Comparison of ENCODE assay signal across 23 cellular contexts in the genomic region with DNA sequence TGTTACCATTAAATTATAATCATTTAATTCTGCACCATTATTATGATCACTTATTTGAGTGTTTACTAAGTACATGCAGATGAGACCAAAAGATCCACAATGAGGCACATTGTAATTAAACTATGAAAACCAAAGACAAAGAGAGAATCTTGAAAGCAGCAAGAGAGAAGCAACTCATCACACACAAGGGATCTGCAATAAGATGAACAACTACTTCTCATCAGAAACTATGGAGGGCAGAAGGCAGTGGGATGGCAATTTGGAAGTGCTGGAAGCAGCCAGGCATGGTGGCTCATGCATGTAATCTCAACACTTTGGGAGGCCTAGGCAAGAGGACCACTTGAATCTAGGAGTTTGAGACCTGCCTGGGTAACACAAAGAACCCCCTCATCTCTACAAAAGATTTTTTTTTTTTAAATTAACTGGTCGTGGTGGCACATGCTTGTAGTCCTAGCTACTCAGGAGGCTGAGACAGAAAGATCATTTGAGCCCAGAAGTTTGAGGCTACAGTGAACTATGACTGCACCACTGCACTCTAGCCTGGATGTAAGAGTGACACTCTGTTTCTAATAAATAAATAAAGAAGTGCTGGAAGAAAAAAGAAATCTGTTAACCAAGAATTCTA. TPM values are rescaled to one million over a fixed set of nuclear protein-coding genes. Genes with fewer than 3 reads are reported as not detected.
DNase-seq lines count a peak whose midpoint lies in the region; ATAC-seq, FAIRE-seq and TF ChIP-seq lines count a peak whose summit lies in the region.
"Had no signal": no experiment of that assay in that cellular context is flagged by ENCODE, and none has a peak within 500 bp of the region (broad histone marks: within the 10 kb centered on the region; RNA-seq: fewer than 3 reads in every experiment).

No MANE protein-coding gene starts in this region.

- FAIRE-seq in GM12892 (lab: Jason Lieb, UNC) (peak; percentile 51), GM12878 (lab: Jason Lieb, UNC) (no peak)
- FAIRE-seq: GM19239 had no signal

- BruUV-seq in GM12878 (replicated peaks; lab: Mats Ljungman, UMichigan) = no TSS peak

- H3K9ac ChIP-seq in GM12878 (ENCODE audit: control insufficient read depth, insufficient read depth, low read length) = no peak overlapping the region

- H2AFZ ChIP-seq in GM12878 (ENCODE audit: control insufficient read depth, low read depth, low read length) = no peak overlapping the region

- H4K20me1 ChIP-seq in GM12878 (ENCODE audit: control insufficient read depth, insufficient read depth) = no peaks in the 10 kb centered on the region

- no peak for TF ChIP-seq RAD21 in GM12878 (IDR thresholded peaks at IDR 0.05; ENCODE audit: insufficient read depth, low read depth, low read length)

- RAD21 ChIA-PET in GM12878 (lab: Charles Lee; ENCODE audit: unreplicated experiment) = no interaction called here

- POLR2A ChIA-PET in GM12878 (lab: Charles Lee) = no interaction called here

- H3K36me3 ChIP-seq in GM12878 (ENCODE audit: control insufficient read depth in 2 of 2, insufficient read depth in 2 of 2, low read length in 1 of 2) = peaks cover 0 to 8% of the 10 kb centered on the region in 2 experiments; a peak in 3 of 4 replicates
- H3K36me3 ChIP-seq: cardiac muscle cell, thoracic aorta had no signal

- CTCF ChIA-PET in GM12878 (lab: Yijun Ruan, JAX) = no interaction called here

- no peaks in the 10 kb centered on the region for H3K27me3 ChIP-seq in GM12878 (replicated peaks in 1 of 2; ENCODE audit: control insufficient read depth in 2 of 2, insufficient read depth in 2 of 2, low read length in 1 of 2)
- H3K27me3 ChIP-seq: cardiac muscle cell had no signal

- no peak overlapping the region for H3K4me2 ChIP-seq in GM12878 (ENCODE audit: control insufficient read depth, insufficient read depth)

- DNase-seq in DMS53 (lab: John Stamatoyannopoulos, UW) (peak; percentile 33), GM12892 (ENCODE audit: insufficient read length) (no peak), NOMO-1 (lab: John Stamatoyannopoulos, UW; ENCODE audit: unreplicated experiment in 2 of 2) (peak; percentile 45 to 58), GM12878 (ENCODE audit: low read depth, low spot score) (no peak), SHP77 (lab: John Stamatoyannopoulos, UW) (no peak), occipital lobe (lab: John Stamatoyannopoulos, UW) (no peak)
- DNase-seq: activated naive CD4-positive, alpha-beta T cell; CD8-positive, alpha-beta T cell; DMS79; IMR-90; left colon; mesenchymal stem cell; MM.1S; NCI-H1694 treated with DMSO at 0.1 percent for 48 hours; retina; stimulated activated CD4-positive, alpha-beta T cell treated with anti-CD3 and anti-CD28 coated beads, Interleukin-2, amount 100 ng/mL, for 48 hours; stimulated activated naive CD4-positive, alpha-beta T cell had no signal

- H3K79me2 ChIP-seq in GM12878 (ENCODE audit: control insufficient read depth, insufficient read depth, low read length) = peaks cover 82% of the 10 kb centered on the region

- peaks cover 35% of the 10 kb centered on the region for H3K9me3 ChIP-seq in GM12878 (replicated peaks; ENCODE audit: control insufficient read depth, insufficient read depth, low read length)
- H3K9me3 ChIP-seq: thoracic aorta had no signal

- TF ChIP-seq POLR2A in GM12892 (IDR thresholded peaks at IDR 0.05; ENCODE audit: low read depth, low read length) (no peak), GM12878 (IDR thresholded peaks at IDR 0.05; ENCODE audit: low read depth, low read length) (no peak)

- intact Hi-C loops in GM12878 (cut with micrococcal nuclease; ENCODE audit: unreplicated experiment) = no loop called here

- in situ Hi-C loops in GM12878 (cut with MboI) = no loop called here

- H3K4me1 ChIP-seq in GM12878 (ENCODE audit: control insufficient read depth, insufficient read depth, low read length) = peaks cover 15% of the 10 kb centered on the region

- SMC1A ChIA-PET in GM12878 (lab: Charles Lee; ENCODE audit: uncharacterized antibody, unreplicated experiment) = interaction anchor here (1.1 to 2.0 kb wide), 3 partner anchors 10 to 143 kb away, joined by 3 to 4 read pairs (median 4); no protein-coding TSS in a partner anchor

- ATAC-seq in GM12878 = no peak
- ATAC-seq in HG02970 (IDR thresholded peaks at IDR 0.05; ENCODE audit: low FRiP score, unreplicated experiment) = no peak
- ATAC-seq: CD8-positive, alpha-beta T cell; left colon had no signal

- H3K27ac ChIP-seq in GM12878 (ENCODE audit: control insufficient read depth, insufficient read depth) = no peak overlapping the region
- H3K27ac ChIP-seq: cardiac muscle cell, HL-60, VCaP had no signal

- TF ChIP-seq EP300 in GM12878 (IDR thresholded peaks at IDR 0.05; ENCODE audit: borderline replicate concordance in 1 of 2, control insufficient read depth in 1 of 2, low read depth in 2 of 2, low read length in 2 of 2) = no peak

- H3K4me3 ChIP-seq in GM12878 = no peak overlapping the region
- H3K4me3 ChIP-seq: cardiac muscle cell, thoracic aorta had no signal

- WGBS in GM12878 (ENCODE audit: insufficient coverage, insufficient replicate concordance, low lambda C conversion rate, missing lambda C conversion rate) = 86% methylated on average over 1 of the region's 1 CpG

- no peak for TF ChIP-seq CTCF in GM12878 (IDR thresholded peaks at IDR 0.05 in 2 of 3, conservative IDR thresholded peaks at IDR 0.05 in 1 of 3; ENCODE audit: control insufficient read depth in 2 of 3, extremely low read depth in 1 of 3, insufficient read depth in 1 of 3, low read depth in 3 of 3, low read length in 3 of 3)

TF ChIP-seq in GM12878, 131 proteins besides CTCF, POLR2A, EP300 and RAD21 (continues in another document):
- TF ChIP-seq SREBF1 (IDR thresholded peaks at IDR 0.05; ENCODE audit: low read length) (no peak), KLF5 (IDR thresholded peaks at IDR 0.05; ENCODE audit: partially characterized antibody) (peak; percentile 49), IKZF2 (IDR thresholded peaks at IDR 0.05) (0 out of 4 replicates have a peak, but pooled peaks of 1 of the 2 experiments have one; percentile 11), BHLHE40 (IDR thresholded peaks at IDR 0.05; ENCODE audit: borderline replicate concordance in 1 of 2, low read depth in 2 of 2, low read length in 1 of 2) (no peak), GATAD2B (conservative IDR thresholded peaks at IDR 0.05; ENCODE audit: low read depth) (no peak)
- TF ChIP-seq, protein P1, sequence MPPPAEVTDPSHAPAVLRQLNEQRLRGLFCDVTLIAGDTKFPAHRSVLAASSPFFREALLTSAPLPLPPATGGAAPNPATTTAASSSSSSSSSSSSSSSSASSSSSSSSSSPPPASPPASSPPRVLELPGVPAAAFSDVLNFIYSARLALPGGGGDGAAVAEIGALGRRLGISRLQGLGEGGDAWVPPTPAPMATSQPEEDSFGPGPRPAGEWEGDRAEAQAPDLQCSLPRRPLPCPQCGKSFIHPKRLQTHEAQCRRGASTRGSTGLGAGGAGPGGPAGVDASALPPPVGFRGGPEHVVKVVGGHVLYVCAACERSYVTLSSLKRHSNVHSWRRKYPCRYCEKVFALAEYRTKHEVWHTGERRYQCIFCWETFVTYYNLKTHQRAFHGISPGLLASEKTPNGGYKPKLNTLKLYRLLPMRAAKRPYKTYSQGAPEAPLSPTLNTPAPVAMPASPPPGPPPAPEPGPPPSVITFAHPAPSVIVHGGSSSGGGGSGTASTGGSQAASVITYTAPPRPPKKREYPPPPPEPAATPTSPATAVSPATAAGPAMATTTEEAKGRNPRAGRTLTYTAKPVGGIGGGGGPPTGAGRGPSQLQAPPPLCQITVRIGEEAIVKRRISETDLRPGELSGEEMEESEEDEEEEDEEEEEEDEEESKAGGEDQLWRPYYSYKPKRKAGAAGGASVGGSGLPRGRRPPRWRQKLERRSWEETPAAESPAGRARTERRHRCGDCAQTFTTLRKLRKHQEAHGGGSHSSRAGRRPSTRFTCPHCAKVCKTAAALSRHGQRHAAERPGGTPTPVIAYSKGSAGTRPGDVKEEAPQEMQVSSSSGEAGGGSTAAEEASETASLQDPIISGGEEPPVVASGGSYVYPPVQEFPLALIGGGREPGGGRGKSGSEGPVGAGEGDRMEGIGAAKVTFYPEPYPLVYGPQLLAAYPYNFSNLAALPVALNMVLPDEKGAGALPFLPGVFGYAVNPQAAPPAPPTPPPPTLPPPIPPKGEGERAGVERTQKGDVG (CRISPR knock-in tag; IDR thresholded peaks at IDR 0.05) = no peak
- TF ChIP-seq, protein P2, sequence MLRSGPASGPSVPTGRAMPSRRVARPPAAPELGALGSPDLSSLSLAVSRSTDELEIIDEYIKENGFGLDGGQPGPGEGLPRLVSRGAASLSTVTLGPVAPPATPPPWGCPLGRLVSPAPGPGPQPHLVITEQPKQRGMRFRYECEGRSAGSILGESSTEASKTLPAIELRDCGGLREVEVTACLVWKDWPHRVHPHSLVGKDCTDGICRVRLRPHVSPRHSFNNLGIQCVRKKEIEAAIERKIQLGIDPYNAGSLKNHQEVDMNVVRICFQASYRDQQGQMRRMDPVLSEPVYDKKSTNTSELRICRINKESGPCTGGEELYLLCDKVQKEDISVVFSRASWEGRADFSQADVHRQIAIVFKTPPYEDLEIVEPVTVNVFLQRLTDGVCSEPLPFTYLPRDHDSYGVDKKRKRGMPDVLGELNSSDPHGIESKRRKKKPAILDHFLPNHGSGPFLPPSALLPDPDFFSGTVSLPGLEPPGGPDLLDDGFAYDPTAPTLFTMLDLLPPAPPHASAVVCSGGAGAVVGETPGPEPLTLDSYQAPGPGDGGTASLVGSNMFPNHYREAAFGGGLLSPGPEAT (IDR thresholded peaks at IDR 0.05; ENCODE audit: low read depth) = peak; percentile 45; the same call in 1 of the 2 replicates

RNA-seq across cellular contexts. Expression of a gene that starts 47.7 kb away (rescaled TPM):
- 19.7 TPM for polyA plus RNA-seq in GM12892 (2012; ENCODE audit: missing spikeins)
- 302 and 310 TPM in 2 replicates for total RNA-seq in GM12878 (2013; cell fraction: nucleolus; rRNA removed)
- 93.1 and 103 TPM in 2 replicates for total RNA-seq in GM12878 (2014; rRNA removed)
- 75.8 and 82.5 TPM in 2 replicates for total RNA-seq in GM12878 (2014; rRNA removed; fragmentation: Illumina TruSeq; extraction: Trizol)
- total RNA-seq in GM12878 (2021) = 110 and 118 TPM in 2 replicates
- polyA plus RNA-seq in GM12878 (2011; ENCODE audit: low read depth) = 7.2 TPM
- polyA plus RNA-seq in GM12878 (2011; rRNA removed) = 42.9 and 51.2 TPM in 2 replicates
- polyA plus RNA-seq in GM12878 (2011; cell fraction: cytosol; rRNA removed) = 35.1 and 36.3 TPM in 2 replicates
- 48.6 and 53.0 TPM in 2 replicates for polyA plus RNA-seq in GM12878 (2011; cell fraction: nucleus; rRNA removed)
- polyA plus RNA-seq in GM12878 (2012) = 11.0 and 14.3 TPM in 2 replicates
- polyA plus RNA-seq in GM12878 (2014; fragmentation: Illumina TruSeq; extraction: Trizol) = 47.3 and 58.1 TPM in 2 replicates
- polyA plus RNA-seq in GM12878 (2014; fragmentation: Nextera tagmentation; extraction: Ambion mirVana) = 10 to 100 TPM in 1 of 2 experiments, 1 to 10 TPM in 1; 8.0 to 16.8 TPM
- 30.1 and 30.7 TPM in 2 replicates for polyA plus RNA-seq in GM12878 (2014; rRNA removed)
- 10 to 100 TPM; 44.3 to 53.4 TPM for polyA plus RNA-seq in GM12878 (2016; fragmentation: Nextera tagmentation; extraction: Ambion mirVana)
- 113 and 159 TPM in 2 replicates for polyA minus RNA-seq in GM12878 (2011; rRNA and poly(A)+ RNA removed)
- polyA minus RNA-seq in GM12878 (2011; cell fraction: cytosol; rRNA and poly(A)+ RNA removed) = 72.0 and 108 TPM in 2 replicates
- 94.3 and 203 TPM in 2 replicates for polyA minus RNA-seq in GM12878 (2011; cell fraction: nucleus; rRNA and poly(A)+ RNA removed)
- 11.1 TPM for total RNA-seq in occipital lobe

Comparison
In these comparisons a context has a peak if more than half of its experiments do, and no peak if none do; other contexts are left out.
1. DNase-seq: peak in DMS53 (single experiment) and NOMO-1 (2 of 2); none in GM12892 (single experiment), GM12878 (single experiment), SHP77 (0 of 2) and occipital lobe (single experiment).